23 cellular contexts compared by ENCODE assay signal in the genomic region with DNA sequence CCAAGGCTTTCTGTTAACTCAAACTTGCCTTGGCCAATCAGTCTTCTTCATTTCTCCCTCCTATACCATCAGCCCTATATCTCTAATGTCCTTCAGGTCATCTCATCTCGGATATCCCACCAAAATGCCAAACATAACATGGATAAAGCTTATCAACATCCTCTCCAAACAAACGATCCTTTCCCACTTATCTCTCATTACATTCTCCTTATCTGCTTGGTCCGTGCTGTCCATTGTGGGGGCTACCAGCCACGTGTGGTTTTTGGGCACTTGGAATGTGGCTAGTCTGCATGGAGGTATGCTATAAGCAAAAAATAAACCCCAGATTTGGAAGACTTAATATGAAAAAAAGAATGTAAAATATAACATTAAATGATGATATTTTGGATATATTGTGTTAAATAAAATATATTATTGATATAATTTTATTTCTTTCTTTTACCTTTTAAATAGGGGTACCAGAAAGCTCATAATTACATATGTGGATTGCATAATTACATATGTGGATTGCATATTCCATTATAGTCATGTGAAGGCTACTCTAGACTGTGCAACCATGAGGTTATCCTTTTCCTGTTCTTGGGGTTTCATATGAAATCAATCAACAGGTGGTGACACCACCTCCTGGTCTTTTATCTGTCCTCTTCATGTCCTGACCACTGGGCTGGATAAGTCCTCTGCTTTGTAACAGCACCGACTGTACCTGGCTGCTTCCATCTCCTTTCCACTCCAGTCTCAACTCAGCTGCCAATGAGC.
DNase-seq lines count a peak whose midpoint lies in the region; ATAC-seq, FAIRE-seq and TF ChIP-seq lines count a peak whose summit lies in the region.
"Had no signal": no experiment of that assay in that cellular context is flagged by ENCODE, and none has a peak within 500 bp of the region (broad histone marks: within the 10 kb centered on the region; RNA-seq: fewer than 3 reads in every experiment).

No MANE protein-coding gene starts in this region.

- TF ChIP-seq CTCF in nephron progenitor cell (IDR thresholded peaks at IDR 0.05) (no peak), colonic mucosa (IDR thresholded peaks at IDR 0.05) (no peak)

- H3K4me1 ChIP-seq in colonic mucosa = no peaks in the 10 kb centered on the region
- H3K4me1 ChIP-seq: foreskin keratinocyte, right atrium auricular region, suprapubic skin had no signal

- peaks cover 13% of the 10 kb centered on the region for H3K9me3 Mint-ChIP-seq in nephron progenitor cell

- H3K27ac Mint-ChIP-seq in nephron progenitor cell = peak overlapping the region; percentile 6
- H3K27ac Mint-ChIP-seq: activated naive CD4-positive, alpha-beta T cell treated with anti-CD3 and anti-CD28 coated beads, Interleukin-2, amount 50 U/mL, for 72 hours; activated T-helper 1 cell treated with anti-CD3 and anti-CD28 coated beads, Interleukin-12 subunit alpha, Interleukin-12 subunit beta, Interleukin-2, Interleukin-4 antibody, amounts not matched to agents 30 ng/mL and 10 ng/mL and 1 ng/mL, durations not matched to agents 14 hours and 24 hours and 36 hours; H9 had no signal

- H3K9ac ChIP-seq in colonic mucosa (ENCODE audit: low read depth in 2 of 2, low read length in 2 of 2) = no peak overlapping the region
- H3K9ac ChIP-seq: SK-N-SH had no signal

- intact Hi-C loops in colonic mucosa (cut with DNase I) = no loop called here

- no peaks in the 10 kb centered on the region for H3K27me3 Mint-ChIP-seq in nephron progenitor cell (ENCODE audit: low read depth, poor library complexity)

- no peak for TF ChIP-seq POLR2A in GM12892 (IDR thresholded peaks at IDR 0.05; ENCODE audit: low read depth, low read length)

- no peak overlapping the region for H3K4me3 ChIP-seq in colonic mucosa
- H3K4me3 ChIP-seq: ovary, right atrium auricular region, suprapubic skin had no signal

- H3K36me3 Mint-ChIP-seq in nephron progenitor cell (ENCODE audit: low read depth) = no peaks in the 10 kb centered on the region

- H3K9me3 ChIP-seq in colonic mucosa = no peaks in the 10 kb centered on the region
- H3K9me3 ChIP-seq: ovary, SK-N-SH, suprapubic skin had no signal

- H3K4me3 Mint-ChIP-seq in nephron progenitor cell = no peak overlapping the region
- H3K4me3 Mint-ChIP-seq: activated T-helper 1 cell treated with anti-CD3 and anti-CD28 coated beads, Interleukin-12 subunit alpha, Interleukin-12 subunit beta, Interleukin-2, Interleukin-4 antibody, amounts not matched to agents 30 ng/mL and 10 ng/mL and 1 ng/mL, durations not matched to agents 14 hours and 24 hours and 36 hours; H9 had no signal

- H3K36me3 ChIP-seq in colonic mucosa = no peaks in the 10 kb centered on the region
- H3K36me3 ChIP-seq: ovary, right atrium auricular region, suprapubic skin had no signal

- no peaks in the 10 kb centered on the region for H3K27me3 ChIP-seq in colonic mucosa
- H3K27me3 ChIP-seq: foreskin keratinocyte, ovary, right atrium auricular region, suprapubic skin had no signal

- peak; percentile 50 for FAIRE-seq in GM12892 (lab: Jason Lieb, UNC)
- FAIRE-seq: kidney, urothelium cell line had no signal

- ATAC-seq in GM21723 (IDR thresholded peaks at IDR 0.05; ENCODE audit: unreplicated experiment) (peak; percentile 23), HG03025 (IDR thresholded peaks at IDR 0.05; ENCODE audit: low FRiP score, unreplicated experiment) (no peak), HG02571 (IDR thresholded peaks at IDR 0.05; ENCODE audit: unreplicated experiment) (no peak)
- ATAC-seq: activated naive CD4-positive, alpha-beta T cell treated with anti-CD3 and anti-CD28 coated beads, Interleukin-2, amount 50 U/mL, for 72 hours; foreskin keratinocyte had no signal

- H3K27ac ChIP-seq in colonic mucosa = no peak overlapping the region
- H3K27ac ChIP-seq: foreskin keratinocyte, ovary, right atrium auricular region, suprapubic skin had no signal

- H3K4me1 Mint-ChIP-seq in nephron progenitor cell = peaks cover 6% of the 10 kb centered on the region

- DNase-seq in GM12892 (ENCODE audit: insufficient read length) (no peak), MV-4-11 (lab: John Stamatoyannopoulos, UW) (peak; percentile 12), nephron progenitor cell (no peak), NCI-H748 (lab: John Stamatoyannopoulos, UW; ENCODE audit: unreplicated experiment) (no peak), colonic mucosa (no peak)
- DNase-seq: activated CD4-positive, alpha-beta T cell treated with anti-CD3 and anti-CD28 coated beads for 1 hour; foreskin keratinocyte; H9; IMR-90; kidney; mammary epithelial cell; NCI-H2029 treated with DMSO at 0.1 percent for 48 hours; ovary; SK-N-SH; T1000 had no signal
